ENCODE assay signal across 40 cellular contexts in the genomic region with DNA sequence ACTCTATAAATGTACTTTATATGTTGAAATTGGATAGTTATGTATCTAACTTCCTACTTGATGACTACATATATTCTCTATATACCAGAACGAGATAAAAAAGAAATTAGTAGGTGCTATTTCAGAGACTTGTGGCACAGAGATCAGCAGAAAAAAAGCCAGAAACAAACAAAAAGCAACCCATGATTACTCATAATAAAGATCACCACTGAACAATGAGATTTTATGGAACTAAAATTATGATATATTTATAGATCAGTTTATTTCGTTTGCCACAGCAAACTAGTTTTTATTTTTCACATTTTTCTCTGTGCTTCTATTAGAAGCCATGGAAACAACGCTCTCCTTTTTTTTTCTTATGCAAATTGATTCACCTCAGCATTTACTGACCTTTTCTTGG. TPM values are rescaled to one million over a fixed set of nuclear protein-coding genes. Genes with fewer than 3 reads are reported as not detected.
"Had no signal": no experiment of that assay in that cellular context is flagged by ENCODE, and none has a peak within 500 bp of the region (broad histone marks: within the 10 kb centered on the region; RNA-seq: fewer than 3 reads in every experiment).

No MANE protein-coding gene starts in this region.

- H3K27ac ChIP-seq: adrenal gland, ascending aorta, body of pancreas, brain microvascular endothelial cell, breast epithelium, cardiac muscle cell had no signal

- H3K27me3 ChIP-seq: adrenal gland, ascending aorta, body of pancreas, cardiac muscle cell had no signal

- H3K4me3 Mint-ChIP-seq: activated naive CD4-positive, alpha-beta T cell treated with anti-CD3 and anti-CD28 coated beads for 36 hours; activated naive CD4-positive, alpha-beta T cell treated with anti-CD3 and anti-CD28 coated beads, Interleukin-2, amount 10 ng/mL, durations not matched to agents 7 days and 5 days; activated naive CD4-positive, alpha-beta T cell treated with anti-CD3 and anti-CD28 coated beads, Interleukin-2, amount 50 U/mL, for 24 hours; activated naive CD8-positive, alpha-beta T cell; activated naive CD8-positive, alpha-beta T cell treated with anti-CD3 and anti-CD28 coated beads for 36 hours; activated naive CD8-positive, alpha-beta T cell treated with anti-CD3 and anti-CD28 coated beads, Interleukin-2, amount 10 ng/mL, durations not matched to agents 7 days and 5 days; activated naive CD8-positive, alpha-beta T cell treated with anti-CD3 and anti-CD28 coated beads, Interleukin-2, amount 50 U/mL, for 24 hours; activated T-cell treated with anti-CD3 and anti-CD28 coated beads, Interleukin-2, amount 50 U/mL, for 24 hours; activated T-cell treated with anti-CD3 and anti-CD28 coated beads, Interleukin-2, amount 50 U/mL, for 4 hours; activated T-cell treated with anti-CD3 and anti-CD28 coated beads, Interleukin-2, amount 50 U/mL, for 72 hours; activated T-helper 1 cell treated with anti-CD3 and anti-CD28 coated beads, Interleukin-12 subunit alpha, Interleukin-12 subunit beta, Interleukin-2, Interleukin-4 antibody, amounts not matched to agents 30 ng/mL and 10 ng/mL and 1 ng/mL, durations not matched to agents 14 hours and 24 hours and 36 hours; activated T-helper 17 cell treated with anti-CD3 and anti-CD28 coated beads, Interleukin-2, amount 50 U/mL, for 72 hours; brain; central memory CD8-positive, alpha-beta T cell had no signal

- FAIRE-seq: astrocyte, bronchial epithelial cell had no signal

- H3K9me3 Mint-ChIP-seq: activated naive CD4-positive, alpha-beta T cell treated with anti-CD3 and anti-CD28 coated beads for 36 hours; activated naive CD4-positive, alpha-beta T cell treated with anti-CD3 and anti-CD28 coated beads, Interleukin-2, amount 10 ng/mL, durations not matched to agents 7 days and 5 days; activated naive CD4-positive, alpha-beta T cell treated with anti-CD3 and anti-CD28 coated beads, Interleukin-2, amount 50 U/mL, for 24 hours; activated naive CD4-positive, alpha-beta T cell treated with anti-CD3 and anti-CD28 coated beads, Interleukin-2, amount 50 U/mL, for 72 hours; activated naive CD8-positive, alpha-beta T cell treated with anti-CD3 and anti-CD28 coated beads for 36 hours; activated naive CD8-positive, alpha-beta T cell treated with anti-CD3 and anti-CD28 coated beads, Interleukin-2, amount 10 ng/mL, durations not matched to agents 7 days and 5 days; activated naive CD8-positive, alpha-beta T cell treated with anti-CD3 and anti-CD28 coated beads, Interleukin-2, amount 50 U/mL, for 24 hours; activated T-cell treated with anti-CD3 and anti-CD28 coated beads, Interleukin-2, amount 50 U/mL, for 24 hours; activated T-cell treated with anti-CD3 and anti-CD28 coated beads, Interleukin-2, amount 50 U/mL, for 4 hours; activated T-cell treated with anti-CD3 and anti-CD28 coated beads, Interleukin-2, amount 50 U/mL, for 72 hours; activated T-helper 1 cell treated with anti-CD3 and anti-CD28 coated beads, Interleukin-12 subunit alpha, Interleukin-12 subunit beta, Interleukin-2, Interleukin-4 antibody, amounts not matched to agents 30 ng/mL and 10 ng/mL and 1 ng/mL, durations not matched to agents 14 hours and 24 hours and 36 hours; activated T-helper 17 cell treated with anti-CD3 and anti-CD28 coated beads, Interleukin-2, amount 50 U/mL, for 72 hours; activated T-helper 2 cell treated with anti-CD3 and anti-CD28 coated beads, Interferon-gamma antibody, Interleukin-2, Interleukin-4, amounts not matched to agents 10 μg/mL and 5 μg/mL and 100 μg/mL, durations not matched to agents 14 hours and 24 hours and 36 hours; brain; central memory CD8-positive, alpha-beta T cell had no signal

- DNase-seq: activated effector memory CD4-positive, alpha-beta T cell treated with anti-CD3 and anti-CD28 coated beads, Interleukin-2, amount 50 U/mL, for 16 hours; activated effector memory CD4-positive, alpha-beta T cell treated with Interleukin-2 at 50 U/mL for 16 hours; activated gamma-delta T cell; activated gamma-delta T cell treated with Interleukin-2 at 50 U/mL for 16 hours; activated naive CD4-positive, alpha-beta T cell; activated naive CD4-positive, alpha-beta T cell treated with anti-CD3 and anti-CD28 coated beads for 36 hours; activated naive CD4-positive, alpha-beta T cell treated with anti-CD3 and anti-CD28 coated beads, Interleukin-2, amount 10 ng/mL, durations not matched to agents 7 days and 5 days; activated naive CD4-positive, alpha-beta T cell treated with anti-CD3 and anti-CD28 coated beads, Interleukin-2, amount 50 U/mL, for 16 hours; activated naive CD8-positive, alpha-beta T cell treated with anti-CD3 and anti-CD28 coated beads for 36 hours; activated naive CD8-positive, alpha-beta T cell treated with anti-CD3 and anti-CD28 coated beads, Interleukin-2, amount 10 ng/mL, durations not matched to agents 7 days and 5 days; activated naive CD8-positive, alpha-beta T cell treated with anti-CD3 and anti-CD28 coated beads, Interleukin-2, amount 50 U/mL, for 24 hours; activated T-cell treated with anti-CD3 and anti-CD28 coated beads, Interleukin-2, amount 50 U/mL, for 1 hour; activated T-cell treated with anti-CD3 and anti-CD28 coated beads, Interleukin-2, amount 50 U/mL, for 24 hours; activated T-cell treated with anti-CD3 and anti-CD28 coated beads, Interleukin-2, amount 50 U/mL, for 4 hours; activated T-cell treated with anti-CD3 and anti-CD28 coated beads, Interleukin-2, amount 50 U/mL, for 48 hours; activated T-cell treated with anti-CD3 and anti-CD28 coated beads, Interleukin-2, amount 50 U/mL, for 72 hours; adrenal gland; amniotic stem cell; amygdala; anterior cingulate cortex; aorta; body of pancreas; brain microvascular endothelial cell; caudate nucleus; central memory CD4-positive, alpha-beta T cell; cerebellar nuclear complex had no signal

- ATAC-seq: activated naive CD4-positive, alpha-beta T cell treated with anti-CD3 and anti-CD28 coated beads, Interleukin-2, amount 50 U/mL, for 72 hours; activated naive CD8-positive, alpha-beta T cell treated with anti-CD3 and anti-CD28 coated beads, Interleukin-2, amount 50 U/mL, for 24 hours; activated T-cell treated with anti-CD3 and anti-CD28 coated beads, Interleukin-2, amount 50 U/mL, for 4 hours; activated T-cell treated with anti-CD3 and anti-CD28 coated beads, Interleukin-2, amount 50 U/mL, for 72 hours; activated T-helper 17 cell treated with anti-CD3 and anti-CD28 coated beads, Interleukin-2, amount 50 U/mL, for 72 hours; body of pancreas had no signal

- H3K9me3 ChIP-seq: adrenal gland, ascending aorta, body of pancreas, breast epithelium had no signal

- H3K36me3 Mint-ChIP-seq: activated naive CD4-positive, alpha-beta T cell treated with anti-CD3 and anti-CD28 coated beads, Interleukin-2, amount 10 ng/mL, durations not matched to agents 7 days and 5 days; activated naive CD4-positive, alpha-beta T cell treated with anti-CD3 and anti-CD28 coated beads, Interleukin-2, amount 50 U/mL, for 24 hours; activated naive CD4-positive, alpha-beta T cell treated with anti-CD3 and anti-CD28 coated beads, Interleukin-2, amount 50 U/mL, for 72 hours; activated naive CD8-positive, alpha-beta T cell; activated naive CD8-positive, alpha-beta T cell treated with anti-CD3 and anti-CD28 coated beads for 36 hours; activated naive CD8-positive, alpha-beta T cell treated with anti-CD3 and anti-CD28 coated beads, Interleukin-2, amount 10 ng/mL, durations not matched to agents 7 days and 5 days; brain had no signal

- H3K4me1 Mint-ChIP-seq: activated naive CD4-positive, alpha-beta T cell treated with anti-CD3 and anti-CD28 coated beads, Interleukin-2, amount 10 ng/mL, durations not matched to agents 7 days and 5 days; activated naive CD4-positive, alpha-beta T cell treated with anti-CD3 and anti-CD28 coated beads, Interleukin-2, amount 50 U/mL, for 24 hours; activated naive CD8-positive, alpha-beta T cell treated with anti-CD3 and anti-CD28 coated beads for 36 hours; activated naive CD8-positive, alpha-beta T cell treated with anti-CD3 and anti-CD28 coated beads, Interleukin-2, amount 10 ng/mL, durations not matched to agents 7 days and 5 days; activated naive CD8-positive, alpha-beta T cell treated with anti-CD3 and anti-CD28 coated beads, Interleukin-2, amount 50 U/mL, for 24 hours had no signal

- H3K36me3 ChIP-seq: adrenal gland, ascending aorta, brain microvascular endothelial cell, breast epithelium, cardiac muscle cell had no signal

- H3K4me1 ChIP-seq: adrenal gland, ascending aorta, body of pancreas, breast epithelium had no signal

- H3K27ac Mint-ChIP-seq: activated naive CD4-positive, alpha-beta T cell treated with anti-CD3 and anti-CD28 coated beads for 36 hours; activated naive CD4-positive, alpha-beta T cell treated with anti-CD3 and anti-CD28 coated beads, Interleukin-2, amount 10 ng/mL, durations not matched to agents 7 days and 5 days; activated naive CD4-positive, alpha-beta T cell treated with anti-CD3 and anti-CD28 coated beads, Interleukin-2, amount 50 U/mL, for 24 hours; activated naive CD4-positive, alpha-beta T cell treated with anti-CD3 and anti-CD28 coated beads, Interleukin-2, amount 50 U/mL, for 72 hours; activated naive CD8-positive, alpha-beta T cell; activated naive CD8-positive, alpha-beta T cell treated with anti-CD3 and anti-CD28 coated beads for 36 hours; activated naive CD8-positive, alpha-beta T cell treated with anti-CD3 and anti-CD28 coated beads, Interleukin-2, amount 10 ng/mL, durations not matched to agents 7 days and 5 days; activated naive CD8-positive, alpha-beta T cell treated with anti-CD3 and anti-CD28 coated beads, Interleukin-2, amount 50 U/mL, for 24 hours; activated T-cell treated with anti-CD3 and anti-CD28 coated beads, Interleukin-2, amount 50 U/mL, for 24 hours; activated T-cell treated with anti-CD3 and anti-CD28 coated beads, Interleukin-2, amount 50 U/mL, for 72 hours; activated T-helper 1 cell treated with anti-CD3 and anti-CD28 coated beads, Interleukin-12 subunit alpha, Interleukin-12 subunit beta, Interleukin-2, Interleukin-4 antibody, amounts not matched to agents 30 ng/mL and 10 ng/mL and 1 ng/mL, durations not matched to agents 14 hours and 24 hours and 36 hours; activated T-helper 17 cell treated with anti-CD3 and anti-CD28 coated beads, Interleukin-2, amount 50 U/mL, for 72 hours; activated T-helper 2 cell treated with anti-CD3 and anti-CD28 coated beads, Interferon-gamma antibody, Interleukin-2, Interleukin-4, amounts not matched to agents 10 μg/mL and 5 μg/mL and 100 μg/mL, durations not matched to agents 14 hours and 24 hours and 36 hours; brain had no signal

- H3K4me3 ChIP-seq: adrenal gland, ascending aorta, body of pancreas, breast epithelium, cardiac muscle cell had no signal

RNA-seq across cellular contexts. Expression of a gene that starts 15.1 kb away (rescaled TPM):
- total RNA-seq: activated naive CD4-positive, alpha-beta T cell treated with anti-CD3 and anti-CD28 coated beads, Interleukin-2, amount 50 U/mL, for 72 hours; activated naive CD8-positive, alpha-beta T cell treated with anti-CD3 and anti-CD28 coated beads, Interleukin-2, amount 10 ng/mL, durations not matched to agents 7 days and 5 days; activated T-helper 1 cell treated with anti-CD3 and anti-CD28 coated beads, Interleukin-12 subunit alpha, Interleukin-12 subunit beta, Interleukin-2, Interleukin-4 antibody, amounts not matched to agents 30 ng/mL and 10 ng/mL and 1 ng/mL, durations not matched to agents 14 hours and 24 hours and 36 hours; ascending aorta; astrocyte; body of pancreas; breast epithelium; bronchial epithelial cell; cardiac muscle cell; chondrocyte had no signal
- polyA plus RNA-seq: cardiac muscle cell had no signal
